Comparison of ENCODE assay signal across 9 cellular contexts in the genomic region with DNA sequence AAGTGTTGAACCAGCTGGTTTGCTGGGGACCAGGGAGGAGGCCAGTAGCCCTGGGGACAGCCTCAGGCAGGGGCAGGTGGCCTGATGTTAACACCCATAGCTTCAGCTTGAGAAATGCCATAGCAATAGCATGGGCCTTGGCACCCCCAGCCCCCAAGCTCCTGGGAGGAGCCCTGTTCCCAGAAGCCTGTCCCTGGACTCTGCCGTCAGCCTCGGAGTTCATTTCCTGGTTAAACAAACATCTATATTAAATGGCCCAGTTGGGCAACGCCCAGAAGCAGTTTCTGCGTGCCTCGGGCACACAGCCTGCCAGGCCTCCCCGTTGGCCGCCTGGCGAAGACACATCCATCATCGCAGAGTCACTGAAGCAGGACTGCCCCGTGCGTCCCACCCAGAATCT. TPM values are rescaled to one million over a fixed set of nuclear protein-coding genes. Genes with fewer than 3 reads are reported as not detected.
DNase-seq lines count a peak whose midpoint lies in the region; ATAC-seq and TF ChIP-seq lines count a peak whose summit lies in the region.
"Had no signal": no experiment of that assay in that cellular context is flagged by ENCODE, and none has a peak within 500 bp of the region (broad histone marks: within the 10 kb centered on the region; RNA-seq: fewer than 3 reads in every experiment).

No MANE protein-coding gene starts in this region.

- ATAC-seq in GM21717 (IDR thresholded peaks at IDR 0.05; ENCODE audit: unreplicated experiment): no peak
- no peak for ATAC-seq in HG03342 (IDR thresholded peaks at IDR 0.05; ENCODE audit: unreplicated experiment)

- H3K4me1 ChIP-seq in HEK293 (ENCODE audit: control insufficient read depth, insufficient read depth, low read length) (no peaks in the 10 kb centered on the region), ascending aorta (peaks cover 5% of the 10 kb centered on the region in 2 donors), hepatocyte (ENCODE audit: insufficient read depth) (no peaks in the 10 kb centered on the region)

- intact Hi-C loops in ascending aorta (cut with DNase I): no loop called here

- TF ChIP-seq CTCF in HEK293 (tag by site-specific recombination; IDR thresholded peaks at IDR 0.05): no peak
- TF ChIP-seq CTCF in ascending aorta (IDR thresholded peaks at IDR 0.05): no peak
- no peak for TF ChIP-seq CTCF in hepatocyte (IDR thresholded peaks at IDR 0.05; ENCODE audit: poor library complexity)

- H3K4me3 ChIP-seq in HEK293 (ENCODE audit: low read depth, low read length): no peak overlapping the region
- peak overlapping the region in 1 of 2 donors; percentile 29 for H3K4me3 ChIP-seq in ascending aorta
- no peak overlapping the region for H3K4me3 ChIP-seq in hepatocyte
- no peak overlapping the region for H3K4me3 ChIP-seq in skin epidermis

- H3K79me2 ChIP-seq in hepatocyte: no peaks in the 10 kb centered on the region

- CTCF ChIA-PET in HEK293 (lab: Yijun Ruan, JAX): interaction anchor here (0.6 to 0.7 kb wide), 2 partner anchors 42 to 751 kb away, joined by 3 to 4 read pairs; no protein-coding TSS in a partner anchor

- 57% methylated on average over 11 of the region's 11 CpGs for WGBS in hepatocyte (ENCODE audit: low lambda C conversion rate, missing lambda C conversion rate)

- H2AFZ ChIP-seq in hepatocyte: no peak overlapping the region

- H3K27ac ChIP-seq in HEK293 (ENCODE audit: extremely low read depth, low read depth, low read length): no peak overlapping the region
- H3K27ac ChIP-seq in ascending aorta: peak overlapping the region; percentile 28 to 63
- H3K27ac ChIP-seq in hepatocyte: no peak overlapping the region
- peak overlapping the region in 11 of 21 experiments; percentile 24 to 80 (median 52) for H3K27ac ChIP-seq in skin epidermis

- H3K4me2 ChIP-seq in hepatocyte: no peak overlapping the region

- H3K36me3 ChIP-seq in HEK293 (ENCODE audit: control insufficient read depth in 2 of 2, insufficient read depth in 1 of 2, low read length in 2 of 2): no peaks in the 10 kb centered on the region
- no peaks in the 10 kb centered on the region for H3K36me3 ChIP-seq in ascending aorta
- no peaks in the 10 kb centered on the region for H3K36me3 ChIP-seq in hepatocyte (replicated peaks; ENCODE audit: insufficient read depth, low read depth)

- H3K9me3 ChIP-seq in HEK293 (ENCODE audit: control insufficient read depth, insufficient read depth, low read depth, low read length): no peaks in the 10 kb centered on the region
- H3K9me3 ChIP-seq in ascending aorta: no peaks in the 10 kb centered on the region
- no peaks in the 10 kb centered on the region for H3K9me3 ChIP-seq in hepatocyte (ENCODE audit: low read depth)

- H3K27me3 ChIP-seq in ascending aorta (no peaks in the 10 kb centered on the region), hepatocyte (no peaks in the 10 kb centered on the region)

- no peaks in the 10 kb centered on the region for H3K9me2 ChIP-seq in hepatocyte (replicated peaks; ENCODE audit: insufficient read depth)

- no peaks in the 10 kb centered on the region for H4K20me1 ChIP-seq in hepatocyte (ENCODE audit: insufficient read depth, poor library complexity, severe bottlenecking)

- POLR2A ChIA-PET in HEK293 (lab: Yijun Ruan, JAX): no interaction called here

- DNase-seq in ascending aorta (ENCODE audit: low spot score in 2 of 2) (peak; percentile 31 to 86), hepatocyte (ENCODE audit: low spot score) (peak; percentile 39)
- DNase-seq in activated naive CD4-positive, alpha-beta T cell (lab: John Stamatoyannopoulos, UW): no peak
- no peak for DNase-seq in activated CD4-positive, alpha-beta T cell treated with anti-CD3 and anti-CD28 coated beads, Interleukin-2, amount 50 U/mL, for 48 hours
- DNase-seq: foreskin melanocyte had no signal

TF ChIP-seq in HEK293, 187 proteins besides CTCF, POLR2A, EP300 and RAD21:
- TF ChIP-seq ZNF768 (tag by site-specific recombination; IDR thresholded peaks at IDR 0.05) (no peak), KLF1 (tag by site-specific recombination; IDR thresholded peaks at IDR 0.05) (peak; percentile 49; the same call in 1 of the 2 replicates), TSHZ1 (tag by site-specific recombination; IDR thresholded peaks at IDR 0.05; ENCODE audit: borderline replicate concordance) (no peak), ZNF133 (tag by site-specific recombination; IDR thresholded peaks at IDR 0.05) (no peak), RBAK (tag by site-specific recombination; IDR thresholded peaks at IDR 0.05) (no peak), ZBTB8A (tag by site-specific recombination; IDR thresholded peaks at IDR 0.05) (peak; percentile 58; the same call in 1 of the 2 replicates), OSR2 (tag by site-specific recombination; IDR thresholded peaks at IDR 0.05) (peak; percentile 74; the same call in 1 of the 2 replicates), SCRT2 (tag by site-specific recombination; IDR thresholded peaks at IDR 0.05) (no peak), ZNF501 (tag by site-specific recombination; IDR thresholded peaks at IDR 0.05) (no peak), ZNF560 (tag by site-specific recombination; IDR thresholded peaks at IDR 0.05; ENCODE audit: borderline replicate concordance) (no peak), ZNF529 (tag by site-specific recombination; IDR thresholded peaks at IDR 0.05; ENCODE audit: insufficient replicate concordance) (no peak), ZNF449 (tag by site-specific recombination; IDR thresholded peaks at IDR 0.05) (peak; percentile 37; the same call in 1 of the 2 replicates), ZBTB7A (tag by site-specific recombination; IDR thresholded peaks at IDR 0.05; ENCODE audit: low read depth) (no peak), ZIC2 (tag by site-specific recombination; IDR thresholded peaks at IDR 0.05) (peak; percentile 34), REPIN1 (tag by site-specific recombination; IDR thresholded peaks at IDR 0.05; ENCODE audit: low read depth) (no peak), ZNF2 (tag by site-specific recombination; IDR thresholded peaks at IDR 0.05) (no peak), PATZ1 (tag by site-specific recombination; IDR thresholded peaks at IDR 0.05) (peak; percentile 27; the same call in 1 of the 2 replicates), ZNF624 (tag by site-specific recombination; IDR thresholded peaks at IDR 0.05) (no peak), ZNF391 (tag by site-specific recombination; IDR thresholded peaks at IDR 0.05; ENCODE audit: borderline replicate concordance, low read depth) (no peak), ZNF341 (tag by site-specific recombination; IDR thresholded peaks at IDR 0.05; ENCODE audit: low read depth) (peak; percentile 20; the same call in 1 of the 2 replicates), ZNF174 (tag by site-specific recombination; IDR thresholded peaks at IDR 0.05) (no peak)

RNA-seq across cellular contexts. Expression of gene FGD5, which starts 58.2 kb away (rescaled TPM):
- 112 TPM for total RNA-seq in ascending aorta
- total RNA-seq in hepatocyte: 2.6 and 2.9 TPM in 2 replicates
- 2.2 and 3.3 TPM in 2 replicates for polyA plus RNA-seq in hepatocyte

Comparison
In these comparisons a context has a peak if more than half of its experiments do, and no peak if none do; other contexts are left out.
1. H3K27ac ChIP-seq: peak in ascending aorta (2 of 2) and skin epidermis (11 of 21); none in HEK293 (single experiment) and hepatocyte (single experiment).
2. DNase-seq: peak in ascending aorta (2 of 2) and hepatocyte (single experiment); none in activated naive CD4-positive, alpha-beta T cell (0 of 4) and activated CD4-positive, alpha-beta T cell treated with anti-CD3 and anti-CD28 coated beads, Interleukin-2, amount 50 U/mL, for 48 hours (0 of 2).
3. RNA of gene FGD5, which starts 58.2 kb away (total RNA-seq): 112 TPM in ascending aorta (single experiment); 2.6 to 2.9 TPM in hepatocyte; every median in the first group is over 10 times any median in the second.